Comparison of ENCODE assay signal across 13 cellular contexts in the genomic region with DNA sequence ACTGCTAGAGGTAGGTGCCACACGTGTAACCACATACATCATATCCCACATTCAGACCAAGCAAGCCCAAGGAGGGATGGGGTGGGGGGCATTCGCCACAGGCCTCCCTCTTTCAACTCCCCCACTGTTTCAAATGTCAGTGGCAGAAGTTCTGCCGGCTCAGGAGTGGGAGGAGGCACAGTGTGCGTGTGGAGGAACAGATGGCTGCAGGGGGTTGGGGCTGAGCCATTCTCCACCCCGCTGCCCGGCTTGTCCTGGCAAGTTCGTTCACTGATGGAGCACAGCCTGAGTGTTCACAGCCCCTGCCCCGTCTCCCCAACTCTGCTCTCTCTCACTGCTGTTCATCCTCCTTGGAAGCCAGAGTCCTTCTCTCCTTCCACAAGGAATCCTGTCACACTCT.
DNase-seq lines count a peak whose midpoint lies in the region; ATAC-seq and TF ChIP-seq lines count a peak whose summit lies in the region.
"Had no signal": no experiment of that assay in that cellular context is flagged by ENCODE, and none has a peak within 500 bp of the region (broad histone marks: within the 10 kb centered on the region; RNA-seq: fewer than 3 reads in every experiment).

No MANE protein-coding gene starts in this region.

- TF ChIP-seq CTCF in mesothelial cell of epicardium (IDR thresholded peaks at IDR 0.05; ENCODE audit: unreplicated experiment): no peak

- H3K9me3 Mint-ChIP-seq in mesothelial cell of epicardium: peaks cover 14% of the 10 kb centered on the region

- H3K4me1 Mint-ChIP-seq in mesothelial cell of epicardium: peaks cover 39% of the 10 kb centered on the region

- H3K36me3 Mint-ChIP-seq in mesothelial cell of epicardium: no peaks in the 10 kb centered on the region

- H3K27ac Mint-ChIP-seq in mesothelial cell of epicardium: peak overlapping the region; percentile 88

- DNase-seq in AG08396 (ENCODE audit: low spot score): peak; percentile 71
- DNase-seq in LHCN-M2 (ENCODE audit: low read depth): peak; percentile 36
- DNase-seq in cerebellum (ENCODE audit: low spot score): peak; percentile 66
- no peak for DNase-seq in mesothelial cell of epicardium (ENCODE audit: low spot score in 2 of 2, unreplicated experiment in 2 of 2)
- no peak for DNase-seq in T-helper 2 cell
- DNase-seq: activated T-cell treated with anti-CD3 and anti-CD28 coated beads, Interleukin-2, amount 50 U/mL, for 1 hour; central memory CD4-positive, alpha-beta T cell; heart right ventricle; MV-4-11; sigmoid colon had no signal

- H3K4me3 Mint-ChIP-seq in mesothelial cell of epicardium: no peak overlapping the region

- no peak for ATAC-seq in GM18868 (IDR thresholded peaks at IDR 0.05; ENCODE audit: unreplicated experiment)
- no peak for ATAC-seq in HG03354 (IDR thresholded peaks at IDR 0.05; ENCODE audit: poor library complexity, severe bottlenecking, unreplicated experiment)
- ATAC-seq in HG03442 (IDR thresholded peaks at IDR 0.05; ENCODE audit: unreplicated experiment): no peak

- no peaks in the 10 kb centered on the region for H3K27me3 Mint-ChIP-seq in mesothelial cell of epicardium (ENCODE audit: low read depth)

Comparison
In these comparisons a context has a peak if more than half of its experiments do, and no peak if none do; other contexts are left out.
1. DNase-seq: peak in AG08396 (single experiment), LHCN-M2 (single experiment) and cerebellum (single experiment); none in mesothelial cell of epicardium (0 of 2) and T-helper 2 cell (0 of 5).